Comparison of ENCODE assay signal across 18 cellular contexts in the genomic region with DNA sequence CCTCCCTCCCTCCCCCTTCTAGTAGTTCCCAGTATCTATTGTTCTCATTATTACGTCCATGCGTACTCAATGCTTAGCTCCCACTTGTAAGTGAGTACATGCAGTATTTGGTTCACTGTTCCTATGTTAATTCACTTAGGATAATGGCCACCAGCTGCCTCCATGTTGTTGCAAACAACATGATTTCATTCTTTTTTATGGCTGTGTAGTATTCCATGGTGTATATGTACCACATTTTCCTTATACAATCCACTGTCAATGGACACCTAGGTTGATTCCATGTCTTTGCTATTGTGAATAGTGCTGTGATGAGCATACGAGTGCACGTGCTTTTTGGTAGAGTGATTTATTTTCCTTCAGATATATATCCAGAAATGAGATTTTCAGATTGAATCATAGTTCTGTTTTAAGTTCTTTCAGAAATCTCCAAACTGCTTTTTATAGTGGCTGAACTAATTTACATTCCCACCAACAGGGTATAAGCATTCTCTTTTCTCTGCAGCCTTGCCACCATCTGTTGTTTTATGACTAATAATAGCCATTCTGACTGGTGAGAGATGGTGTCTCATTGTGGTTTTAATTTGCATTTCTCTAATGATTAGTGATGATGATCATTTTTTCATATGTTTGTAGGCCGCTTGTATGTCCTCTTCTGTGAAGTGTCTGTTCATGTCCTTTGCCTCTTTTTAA. TPM values are rescaled to one million over a fixed set of nuclear protein-coding genes. Genes with fewer than 3 reads are reported as not detected.
DNase-seq lines count a peak whose midpoint lies in the region; ATAC-seq and TF ChIP-seq lines count a peak whose summit lies in the region.
"Had no signal": no experiment of that assay in that cellular context is flagged by ENCODE, and none has a peak within 500 bp of the region (broad histone marks: within the 10 kb centered on the region; RNA-seq: fewer than 3 reads in every experiment).

No MANE protein-coding gene starts in this region.

- H3K4me3 ChIP-seq in tibial nerve, result no peak overlapping the region
- H3K4me3 ChIP-seq: BLaER1 treated with 17β-estradiol and CSF1 and Interleukin-3, amounts not matched to agents 10 nM and 100 nM had no signal

- TF ChIP-seq EP300 in tibial nerve (IDR thresholded peaks at IDR 0.05), result no peak

- no peak for TF ChIP-seq POLR2A in tibial nerve (IDR thresholded peaks at IDR 0.05)

- peak; percentile 62 for ATAC-seq in GM18508 (IDR thresholded peaks at IDR 0.05; ENCODE audit: insufficient read depth, unreplicated experiment)
- ATAC-seq in GM19467 (IDR thresholded peaks at IDR 0.05; ENCODE audit: unreplicated experiment), result peak; percentile 66
- ATAC-seq in HG02973 (IDR thresholded peaks at IDR 0.05; ENCODE audit: unreplicated experiment), result peak; percentile 72
- no peak for ATAC-seq in foreskin keratinocyte

- H3K27ac ChIP-seq in foreskin keratinocyte (no peak overlapping the region), tibial nerve (no peak overlapping the region)
- H3K27ac ChIP-seq: BLaER1 treated with 17β-estradiol and CSF1 and Interleukin-3, amounts not matched to agents 10 nM and 100 nM had no signal

- no peaks in the 10 kb centered on the region for H3K27me3 ChIP-seq in foreskin keratinocyte
- H3K27me3 ChIP-seq in tibial nerve, result no peaks in the 10 kb centered on the region
- H3K27me3 ChIP-seq: BLaER1 treated with 17β-estradiol and CSF1 and Interleukin-3, amounts not matched to agents 10 nM and 100 nM had no signal

- DNase-seq in NCI-H526 treated with DMSO at 0.1 percent for 48 hours (lab: John Stamatoyannopoulos, UW) (peak; percentile 88), HuH-7.5 (ENCODE audit: low spot score) (no peak), foreskin keratinocyte (no peak), tibial nerve (ENCODE audit: low spot score in 2 of 2) (no peak), foreskin melanocyte (no peak)
- DNase-seq: activated CD8-positive, alpha-beta memory T cell treated with anti-CD3 and anti-CD28 coated beads, Interleukin-2, amount 50 U/mL, for 4 hours; anterior cingulate cortex; HFFc6; NCI-H1417 treated with DMSO at 0.1 percent for 48 hours; NCI-H774; SIG-M5; stimulated activated CD4-positive, alpha-beta T cell treated with anti-CD3 and anti-CD28 coated beads, Interleukin-2, amount 100 ng/mL, for 24 hours; stimulated activated naive CD4-positive, alpha-beta T cell had no signal

- H3K9me3 ChIP-seq in tibial nerve, result no peaks in the 10 kb centered on the region
- H3K9me3 ChIP-seq: BLaER1 treated with 17β-estradiol and CSF1 and Interleukin-3, amounts not matched to agents 10 nM and 100 nM had no signal

- H3K4me1 ChIP-seq in foreskin keratinocyte (no peaks in the 10 kb centered on the region), tibial nerve (peaks cover 0 to 4% (median 1%) of the 10 kb centered on the region in 4 donors)

- 89 to 91% methylated on average over 5 of the region's 5 CpGs for WGBS in tibial nerve, 2 donors

- no peaks in the 10 kb centered on the region for H3K36me3 ChIP-seq in tibial nerve
- H3K36me3 ChIP-seq: BLaER1 treated with 17β-estradiol and CSF1 and Interleukin-3, amounts not matched to agents 10 nM and 100 nM had no signal

- TF ChIP-seq CTCF in foreskin keratinocyte (conservative IDR thresholded peaks at IDR 0.05), result no peak
- TF ChIP-seq CTCF in tibial nerve (IDR thresholded peaks at IDR 0.05), result no peak

RNA-seq across cellular contexts. Expression of a gene that starts 17.9 kb away (rescaled TPM):
- 0.07 TPM in 2 replicates for total RNA-seq in foreskin keratinocyte
- 0.03 and 0.09 TPM in 2 replicates for polyA plus RNA-seq in foreskin keratinocyte
- 10 to 100 TPM in 1 of 4 donors, 1 to 10 TPM in 3; 4.0 to 13.5 (median 7.9) TPM for total RNA-seq in tibial nerve
- total RNA-seq: HFFc6 had no signal

RNA-seq across cellular contexts. Expression of a gene that starts 24.1 kb away (rescaled TPM):
- total RNA-seq in foreskin keratinocyte (not detected in 2 replicates), tibial nerve (10 to 100 TPM in 1 of 4 donors, 1 to 10 TPM in 2, under 1 TPM in 1; 0.84 to 18.1 (median 2.2) TPM)
- not detected in 2 replicates for polyA plus RNA-seq in foreskin keratinocyte
- total RNA-seq: pulmonary artery endothelial cell had no signal

RNA-seq across cellular contexts. Expression of a gene that starts 31.0 kb away (rescaled TPM):
- total RNA-seq in foreskin keratinocyte (not detected in 2 replicates), tibial nerve (under 1 TPM in 1 of 4 donors, not detected in 3; 0.21 TPM)
- not detected in 2 replicates for polyA plus RNA-seq in foreskin keratinocyte
- total RNA-seq: pulmonary artery endothelial cell had no signal

RNA-seq across cellular contexts. Expression of a gene that starts 49.1 kb away (rescaled TPM):
- total RNA-seq in foreskin keratinocyte (not detected in 2 replicates), tibial nerve (10 to 100 TPM in 1 of 4 donors, 1 to 10 TPM in 3; 6.0 to 19.4 (median 8.4) TPM)
- polyA plus RNA-seq in foreskin keratinocyte, result not detected in 2 replicates
